In the genomic region with DNA sequence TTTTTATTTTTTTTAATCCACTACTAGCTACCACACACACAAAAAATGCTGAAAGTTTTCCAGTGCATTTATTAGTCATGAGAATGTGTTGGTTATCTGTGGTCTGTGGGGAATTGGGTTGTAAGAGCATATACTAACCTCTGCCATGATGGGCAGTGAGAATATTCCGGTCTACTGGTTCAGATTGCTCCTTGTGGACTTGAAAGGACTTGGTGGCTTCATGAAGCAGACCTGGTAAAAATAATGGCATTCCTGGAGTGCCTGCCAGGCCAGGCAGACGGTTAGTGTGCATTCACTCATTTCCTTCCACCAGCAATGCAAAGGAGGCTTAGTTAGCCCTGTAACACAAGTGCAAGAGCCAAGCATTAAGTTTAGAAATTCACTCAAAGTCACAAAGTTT, we compare ENCODE assay signal across 1 cellular context.
TF ChIP-seq lines count a peak whose summit lies in the region.

No MANE protein-coding gene starts in this region.

TF ChIP-seq in WTC11, 78 proteins besides CTCF, POLR2A, EP300 and RAD21 (continued from another document):
- TF ChIP-seq, protein P1, sequence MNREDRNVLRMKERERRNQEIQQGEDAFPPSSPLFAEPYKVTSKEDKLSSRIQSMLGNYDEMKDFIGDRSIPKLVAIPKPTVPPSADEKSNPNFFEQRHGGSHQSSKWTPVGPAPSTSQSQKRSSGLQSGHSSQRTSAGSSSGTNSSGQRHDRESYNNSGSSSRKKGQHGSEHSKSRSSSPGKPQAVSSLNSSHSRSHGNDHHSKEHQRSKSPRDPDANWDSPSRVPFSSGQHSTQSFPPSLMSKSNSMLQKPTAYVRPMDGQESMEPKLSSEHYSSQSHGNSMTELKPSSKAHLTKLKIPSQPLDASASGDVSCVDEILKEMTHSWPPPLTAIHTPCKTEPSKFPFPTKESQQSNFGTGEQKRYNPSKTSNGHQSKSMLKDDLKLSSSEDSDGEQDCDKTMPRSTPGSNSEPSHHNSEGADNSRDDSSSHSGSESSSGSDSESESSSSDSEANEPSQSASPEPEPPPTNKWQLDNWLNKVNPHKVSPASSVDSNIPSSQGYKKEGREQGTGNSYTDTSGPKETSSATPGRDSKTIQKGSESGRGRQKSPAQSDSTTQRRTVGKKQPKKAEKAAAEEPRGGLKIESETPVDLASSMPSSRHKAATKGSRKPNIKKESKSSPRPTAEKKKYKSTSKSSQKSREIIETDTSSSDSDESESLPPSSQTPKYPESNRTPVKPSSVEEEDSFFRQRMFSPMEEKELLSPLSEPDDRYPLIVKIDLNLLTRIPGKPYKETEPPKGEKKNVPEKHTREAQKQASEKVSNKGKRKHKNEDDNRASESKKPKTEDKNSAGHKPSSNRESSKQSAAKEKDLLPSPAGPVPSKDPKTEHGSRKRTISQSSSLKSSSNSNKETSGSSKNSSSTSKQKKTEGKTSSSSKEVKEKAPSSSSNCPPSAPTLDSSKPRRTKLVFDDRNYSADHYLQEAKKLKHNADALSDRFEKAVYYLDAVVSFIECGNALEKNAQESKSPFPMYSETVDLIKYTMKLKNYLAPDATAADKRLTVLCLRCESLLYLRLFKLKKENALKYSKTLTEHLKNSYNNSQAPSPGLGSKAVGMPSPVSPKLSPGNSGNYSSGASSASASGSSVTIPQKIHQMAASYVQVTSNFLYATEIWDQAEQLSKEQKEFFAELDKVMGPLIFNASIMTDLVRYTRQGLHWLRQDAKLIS (CRISPR knock-in tag; IDR thresholded peaks at IDR 0.05; ENCODE audit: borderline replicate concordance): no peak
- TF ChIP-seq SP1 (CRISPR knock-in tag; conservative IDR thresholded peaks at IDR 0.05) (no peak), MXD4 (CRISPR knock-in tag; IDR thresholded peaks at IDR 0.05; ENCODE audit: borderline replicate concordance) (no peak)
- TF ChIP-seq, protein P2, sequence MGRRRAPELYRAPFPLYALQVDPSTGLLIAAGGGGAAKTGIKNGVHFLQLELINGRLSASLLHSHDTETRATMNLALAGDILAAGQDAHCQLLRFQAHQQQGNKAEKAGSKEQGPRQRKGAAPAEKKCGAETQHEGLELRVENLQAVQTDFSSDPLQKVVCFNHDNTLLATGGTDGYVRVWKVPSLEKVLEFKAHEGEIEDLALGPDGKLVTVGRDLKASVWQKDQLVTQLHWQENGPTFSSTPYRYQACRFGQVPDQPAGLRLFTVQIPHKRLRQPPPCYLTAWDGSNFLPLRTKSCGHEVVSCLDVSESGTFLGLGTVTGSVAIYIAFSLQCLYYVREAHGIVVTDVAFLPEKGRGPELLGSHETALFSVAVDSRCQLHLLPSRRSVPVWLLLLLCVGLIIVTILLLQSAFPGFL (CRISPR knock-in tag; IDR thresholded peaks at IDR 0.05; ENCODE audit: borderline replicate concordance): no peak
- TF ChIP-seq, protein P3, sequence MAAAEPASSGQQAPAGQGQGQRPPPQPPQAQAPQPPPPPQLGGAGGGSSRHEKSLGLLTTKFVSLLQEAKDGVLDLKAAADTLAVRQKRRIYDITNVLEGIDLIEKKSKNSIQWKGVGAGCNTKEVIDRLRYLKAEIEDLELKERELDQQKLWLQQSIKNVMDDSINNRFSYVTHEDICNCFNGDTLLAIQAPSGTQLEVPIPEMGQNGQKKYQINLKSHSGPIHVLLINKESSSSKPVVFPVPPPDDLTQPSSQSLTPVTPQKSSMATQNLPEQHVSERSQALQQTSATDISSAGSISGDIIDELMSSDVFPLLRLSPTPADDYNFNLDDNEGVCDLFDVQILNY (CRISPR knock-in tag; IDR thresholded peaks at IDR 0.05): no peak
